In genomic region chr14:24964048-24964447, GRCh38 we compare ENCODE assay signal across 18 cellular contexts.
"Had no signal": no experiment of that assay in that cellular context is flagged by ENCODE, and none has a peak within 500 bp of the region (broad histone marks: within the 10 kb centered on the region; RNA-seq: fewer than 3 reads in every experiment).

No MANE protein-coding gene starts in this region.

- FAIRE-seq: urothelium cell line had no signal

- ATAC-seq: activated CD4-positive, CD25-positive, alpha-beta regulatory T cell treated with anti-CD3 and anti-CD28 coated beads, Interleukin-2, amount 50 U/mL, for 24 hours; activated CD8-positive, alpha-beta T cell treated with anti-CD3 and anti-CD28 coated beads, Interleukin-2, amount 10 ng/mL, durations not matched to agents 7 days and 5 days; foreskin keratinocyte; left lobe of liver had no signal

- DNase-seq: activated CD4-positive, alpha-beta T cell treated with anti-CD3 and anti-CD28 coated beads, Interleukin-2, amount 10 ng/mL, durations not matched to agents 24 days and 14 days; activated CD8-positive, alpha-beta T cell treated with anti-CD3 and anti-CD28 coated beads, Interleukin-2, amount 10 ng/mL, durations not matched to agents 7 days and 5 days; activated gamma-delta T cell; anterior cingulate cortex; foreskin keratinocyte; immature natural killer cell; posterior cingulate gyrus; retina; spleen; stimulated activated CD4-positive, alpha-beta T cell treated with anti-CD3 and anti-CD28 coated beads, Interleukin-4, amount 100 ng/mL, for 24 hours; stimulated activated naive CD4-positive, alpha-beta T cell treated with Interleukin-2 at 50 U/mL for 16 hours; substantia nigra; T1000; tibial artery had no signal

- H3K4me3 ChIP-seq: spleen, tibial artery had no signal

- H3K27me3 ChIP-seq: foreskin keratinocyte, spleen, tibial artery had no signal

- H3K27ac ChIP-seq: epithelial cell of prostate, foreskin keratinocyte, spleen, tibial artery had no signal

- H3K4me1 ChIP-seq: foreskin keratinocyte, spleen had no signal

- H3K9me3 ChIP-seq: spleen, tibial artery had no signal

- H3K36me3 ChIP-seq: spleen, tibial artery had no signal
